In the genomic region with DNA sequence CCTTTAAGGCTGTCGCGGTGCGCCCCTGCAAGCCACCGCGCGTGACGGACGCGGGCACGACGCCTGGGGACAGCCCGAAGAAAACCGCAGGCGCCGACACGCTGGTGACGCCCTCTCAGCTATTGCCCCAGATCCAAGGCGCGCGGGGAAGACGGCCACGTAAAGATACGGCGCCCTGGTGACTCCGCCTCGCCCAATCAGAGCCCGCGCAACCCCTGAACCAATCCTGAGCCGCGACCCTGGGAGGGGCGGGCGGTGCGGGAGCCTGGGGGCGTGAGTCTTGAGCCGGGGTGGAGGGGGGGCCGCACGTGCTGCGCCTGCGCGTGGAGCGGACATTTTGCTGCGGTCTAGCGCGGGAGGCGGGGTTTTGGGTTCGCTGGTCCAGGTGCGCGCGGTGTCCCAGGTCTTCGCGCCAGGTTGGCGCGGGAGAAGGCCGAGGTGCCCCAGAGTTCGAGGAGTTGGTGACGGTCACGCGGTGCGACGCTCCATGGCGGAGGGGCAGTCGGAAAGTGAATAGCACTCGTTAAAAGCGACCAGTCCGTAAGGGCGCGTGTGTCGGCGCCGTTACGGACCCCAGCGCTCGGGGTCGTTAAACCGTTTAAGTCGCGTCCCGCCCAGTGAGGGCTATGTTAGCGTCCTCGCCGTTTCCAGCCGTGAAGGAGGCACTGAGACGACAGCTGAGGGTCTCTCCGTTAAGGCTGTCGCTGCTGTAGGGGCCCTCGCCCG, we compare ENCODE assay signal across 8 cellular contexts. TPM values are rescaled to one million over a fixed set of nuclear protein-coding genes. Genes with fewer than 3 reads are reported as not detected.
DNase-seq lines count a peak whose midpoint lies in the region; ATAC-seq and TF ChIP-seq lines count a peak whose summit lies in the region.

No MANE protein-coding gene starts in this region.

- H3K9me3 Mint-ChIP-seq in activated T-helper 2 cell treated with anti-CD3 and anti-CD28 coated beads, Interferon-gamma antibody, Interleukin-2, Interleukin-4, amounts not matched to agents 10 μg/mL and 5 μg/mL and 100 μg/mL, durations not matched to agents 14 hours and 24 hours and 36 hours, result no peaks in the 10 kb centered on the region
- H3K9me3 Mint-ChIP-seq in natural killer cell, result no peaks in the 10 kb centered on the region

- intact Hi-C loops in activated T-helper 2 cell treated with anti-CD3 and anti-CD28 coated beads, Interferon-gamma antibody, Interleukin-2, Interleukin-4, amounts not matched to agents 10 μg/mL and 5 μg/mL and 100 μg/mL, durations not matched to agents 14 hours and 24 hours and 36 hours (cut with micrococcal nuclease), result loop anchor here (1.0 to 2.0 kb wide), 6 partner anchors 16 to 267 kb away; a partner anchor contains a TSS
- intact Hi-C loops in natural killer cell (cut with micrococcal nuclease), result loop anchor here (1.0 to 5.0 kb wide), 3 partner anchors 50 to 193 kb away; a partner anchor contains a TSS

- DNase-seq in EH (ENCODE audit: low read depth), result peak; percentile 97
- DNase-seq in GOT3 (lab: John Stamatoyannopoulos, UW), result peak; percentile 94
- DNase-seq in LHCN-M2 (ENCODE audit: low read depth), result peak; percentile 95
- DNase-seq in RPMI7951 (ENCODE audit: low read depth), result peak; percentile 97
- peak; percentile 98 for DNase-seq in activated T-helper 2 cell treated with anti-CD3 and anti-CD28 coated beads, Interferon-gamma antibody, Interleukin-2, Interleukin-4, amounts not matched to agents 10 μg/mL and 5 μg/mL and 100 μg/mL, durations not matched to agents 14 hours and 24 hours and 36 hours (ENCODE audit: low spot score)
- DNase-seq in fibroblast of peridontal ligament (ENCODE audit: extremely low read depth), result peak; percentile 92
- peak; percentile 97 for DNase-seq in natural killer cell
- peak; percentile 95 to 99 (median 98) for DNase-seq in stimulated activated naive CD4-positive, alpha-beta T cell (lab: John Stamatoyannopoulos, UW)

- peaks cover 3% of the 10 kb centered on the region for H3K36me3 Mint-ChIP-seq in activated T-helper 2 cell treated with anti-CD3 and anti-CD28 coated beads, Interferon-gamma antibody, Interleukin-2, Interleukin-4, amounts not matched to agents 10 μg/mL and 5 μg/mL and 100 μg/mL, durations not matched to agents 14 hours and 24 hours and 36 hours (ENCODE audit: low read depth)
- H3K36me3 Mint-ChIP-seq in natural killer cell, result no peaks in the 10 kb centered on the region

- no peaks in the 10 kb centered on the region for H3K27me3 Mint-ChIP-seq in activated T-helper 2 cell treated with anti-CD3 and anti-CD28 coated beads, Interferon-gamma antibody, Interleukin-2, Interleukin-4, amounts not matched to agents 10 μg/mL and 5 μg/mL and 100 μg/mL, durations not matched to agents 14 hours and 24 hours and 36 hours (ENCODE audit: low read depth)
- no peaks in the 10 kb centered on the region for H3K27me3 Mint-ChIP-seq in natural killer cell (ENCODE audit: low read depth in 2 of 2)

- H3K4me1 Mint-ChIP-seq in activated T-helper 2 cell treated with anti-CD3 and anti-CD28 coated beads, Interferon-gamma antibody, Interleukin-2, Interleukin-4, amounts not matched to agents 10 μg/mL and 5 μg/mL and 100 μg/mL, durations not matched to agents 14 hours and 24 hours and 36 hours (ENCODE audit: low read depth), result peaks cover 14% of the 10 kb centered on the region
- peaks cover 16 to 19% of the 10 kb centered on the region in 2 donors for H3K4me1 Mint-ChIP-seq in natural killer cell

- ATAC-seq in natural killer cell, result peak; percentile 96 to 99 (median 96)

- H3K27ac Mint-ChIP-seq in activated T-helper 2 cell treated with anti-CD3 and anti-CD28 coated beads, Interferon-gamma antibody, Interleukin-2, Interleukin-4, amounts not matched to agents 10 μg/mL and 5 μg/mL and 100 μg/mL, durations not matched to agents 14 hours and 24 hours and 36 hours, result peak overlapping the region; percentile 98
- H3K27ac Mint-ChIP-seq in natural killer cell, result peak overlapping the region; percentile 98 to 99

- no peak for TF ChIP-seq CTCF in natural killer cell (IDR thresholded peaks at IDR 0.05)

- H3K4me3 Mint-ChIP-seq in activated T-helper 2 cell treated with anti-CD3 and anti-CD28 coated beads, Interferon-gamma antibody, Interleukin-2, Interleukin-4, amounts not matched to agents 10 μg/mL and 5 μg/mL and 100 μg/mL, durations not matched to agents 14 hours and 24 hours and 36 hours (ENCODE audit: low read depth), result peak overlapping the region; percentile 95
- peak overlapping the region; percentile 91 for H3K4me3 Mint-ChIP-seq in natural killer cell

RNA-seq across cellular contexts. Expression of a gene that starts 15.9 kb away (rescaled TPM):
- total RNA-seq in LHCN-M2 (2014; rRNA removed) (not detected in 2 replicates), natural killer cell (100 to 1,000 TPM in 1 of 3 donors, 10 to 100 TPM in 2; 67.4 to 103 (median 80.2) TPM)
- not detected for polyA plus RNA-seq in LHCN-M2 (2012)
- not detected in 2 replicates for total RNA-seq in RPMI7951 (2014; rRNA removed; shearing (Covaris generic))
- 0.16 and 0.28 TPM in 2 replicates for total RNA-seq in activated T-helper 2 cell treated with anti-CD3 and anti-CD28 coated beads, Interferon-gamma antibody, Interleukin-2, Interleukin-4, amounts not matched to agents 10 μg/mL and 5 μg/mL and 100 μg/mL, durations not matched to agents 14 hours and 24 hours and 36 hours

RNA-seq across cellular contexts. Expression of a gene that starts 50.1 kb away (rescaled TPM):
- total RNA-seq in LHCN-M2 (2014; rRNA removed) (154 and 228 TPM in 2 replicates), natural killer cell (100 to 1,000 TPM; 485 to 540 (median 529) TPM)
- 202 TPM for polyA plus RNA-seq in LHCN-M2 (2012)
- 118 and 133 TPM in 2 replicates for total RNA-seq in RPMI7951 (2014; rRNA removed; shearing (Covaris generic))
- total RNA-seq in activated T-helper 2 cell treated with anti-CD3 and anti-CD28 coated beads, Interferon-gamma antibody, Interleukin-2, Interleukin-4, amounts not matched to agents 10 μg/mL and 5 μg/mL and 100 μg/mL, durations not matched to agents 14 hours and 24 hours and 36 hours, result 1,292 and 1,329 TPM in 2 replicates

Comparison
In these comparisons a context has a peak if more than half of its experiments do, and no peak if none do; other contexts are left out.
1. Peak in every context shown above with its lines: DNase-seq and ATAC-seq.
2. RNA of a gene that starts 15.9 kb away (total RNA-seq): 67.4 to 103 TPM in natural killer cell; 0.16 to 0.28 TPM in activated T-helper 2 cell treated with anti-CD3 and anti-CD28 coated beads, Interferon-gamma antibody, Interleukin-2, Interleukin-4, amounts not matched to agents 10 μg/mL and 5 μg/mL and 100 μg/mL, durations not matched to agents 14 hours and 24 hours and 36 hours, not detected in LHCN-M2 and not detected in RPMI7951; every median in the first group is over 10 times any median in the second.